In genomic region chr14:55819610-55820304, GRCh38 we compare ENCODE assay signal across 10 cellular contexts.
A peak's percentile ranks its signal among the peaks of the same experiment; 100 is the strongest.
DNase-seq lines count a peak whose midpoint lies in the region; ATAC-seq and TF ChIP-seq lines count a peak whose summit lies in the region.
"Had no signal": no experiment of that assay in that cellular context is flagged by ENCODE, and none has a peak within 500 bp of the region (broad histone marks: within the 10 kb centered on the region; RNA-seq: fewer than 3 reads in every experiment).

No MANE protein-coding gene starts in this region.

- H3K36me3 ChIP-seq in OCI-LY3 (replicated peaks; ENCODE audit: low read depth, low read length) = peaks cover 5% of the 10 kb centered on the region
- no peaks in the 10 kb centered on the region for H3K36me3 ChIP-seq in adrenal gland (replicated peaks in 1 of 2)
- H3K36me3 ChIP-seq: tibial artery had no signal

- WGBS in adrenal gland, 4 donors = 55 to 70% (median 63%) methylated on average over 8 of the region's 8 CpGs

- peak overlapping the region; percentile 68 for H2AFZ ChIP-seq in OCI-LY3 (ENCODE audit: low read depth, low read length)

- ATAC-seq in GM19463 (IDR thresholded peaks at IDR 0.05; ENCODE audit: unreplicated experiment) (peak; percentile 91), HG03025 (IDR thresholded peaks at IDR 0.05; ENCODE audit: low FRiP score, unreplicated experiment) (peak; percentile 80)
- ATAC-seq: naive thymus-derived CD8-positive, alpha-beta T cell had no signal

- TF ChIP-seq CTCF in OCI-LY3 (IDR thresholded peaks at IDR 0.05; ENCODE audit: low read depth, low read length) = no peak
- TF ChIP-seq CTCF in adrenal gland (IDR thresholded peaks at IDR 0.05) = no peak

- peak; percentile 85 for DNase-seq in CD1c-positive myeloid dendritic cell (ENCODE audit: extremely low spot score)
- DNase-seq in amniotic stem cell (lab: John Stamatoyannopoulos, UW) = no peak
- no peak for DNase-seq in RPMI8226
- no peak for DNase-seq in adrenal gland
- DNase-seq in NCI-H128 (lab: John Stamatoyannopoulos, UW; ENCODE audit: unreplicated experiment) = no peak
- DNase-seq: naive thymus-derived CD8-positive, alpha-beta T cell; tibial artery had no signal

- peak overlapping the region; percentile 71 for H3K4me2 ChIP-seq in OCI-LY3 (ENCODE audit: low read length)

- no peaks in the 10 kb centered on the region for H4K20me1 ChIP-seq in OCI-LY3 (ENCODE audit: insufficient read depth, low read length)

- H3K27ac ChIP-seq in OCI-LY3 (ENCODE audit: low read length) (peak overlapping the region; percentile 82), adrenal gland (no peak overlapping the region)
- H3K27ac ChIP-seq: tibial artery had no signal

- H3K9me3 ChIP-seq in OCI-LY3 (ENCODE audit: insufficient read depth, low read length) = peaks cover 15% of the 10 kb centered on the region
- no peaks in the 10 kb centered on the region for H3K9me3 ChIP-seq in adrenal gland (replicated peaks in 1 of 3)

- peak overlapping the region; percentile 61 for H3K4me3 ChIP-seq in OCI-LY3 (ENCODE audit: low read length)
- H3K4me3 ChIP-seq in adrenal gland = no peak overlapping the region
- H3K4me3 ChIP-seq: tibial artery had no signal

- H3K9ac ChIP-seq in OCI-LY3 (ENCODE audit: low read length) = peak overlapping the region; percentile 52

- no peak for TF ChIP-seq POLR2A in adrenal gland (IDR thresholded peaks at IDR 0.05)

- no peaks in the 10 kb centered on the region for H3K79me2 ChIP-seq in OCI-LY3 (ENCODE audit: low read length)

- intact Hi-C loops in adrenal gland (cut with DNase I) = no loop called here

- H3K4me1 ChIP-seq in OCI-LY3 (ENCODE audit: low read length) = peaks cover 29% of the 10 kb centered on the region
- H3K4me1 ChIP-seq in adrenal gland (replicated peaks in 1 of 2) = peaks cover 0 to 6% of the 10 kb centered on the region in 2 donors
- H3K4me1 ChIP-seq: tibial artery had no signal

- H3K27me3 ChIP-seq in OCI-LY3 (ENCODE audit: low read depth, low read length) (peaks cover 22% of the 10 kb centered on the region; the same call in 1 of the 2 replicates), adrenal gland (no peaks in the 10 kb centered on the region)
- H3K27me3 ChIP-seq: tibial artery had no signal
